ENCODE assay signal across 9 cellular contexts in the genomic region with DNA sequence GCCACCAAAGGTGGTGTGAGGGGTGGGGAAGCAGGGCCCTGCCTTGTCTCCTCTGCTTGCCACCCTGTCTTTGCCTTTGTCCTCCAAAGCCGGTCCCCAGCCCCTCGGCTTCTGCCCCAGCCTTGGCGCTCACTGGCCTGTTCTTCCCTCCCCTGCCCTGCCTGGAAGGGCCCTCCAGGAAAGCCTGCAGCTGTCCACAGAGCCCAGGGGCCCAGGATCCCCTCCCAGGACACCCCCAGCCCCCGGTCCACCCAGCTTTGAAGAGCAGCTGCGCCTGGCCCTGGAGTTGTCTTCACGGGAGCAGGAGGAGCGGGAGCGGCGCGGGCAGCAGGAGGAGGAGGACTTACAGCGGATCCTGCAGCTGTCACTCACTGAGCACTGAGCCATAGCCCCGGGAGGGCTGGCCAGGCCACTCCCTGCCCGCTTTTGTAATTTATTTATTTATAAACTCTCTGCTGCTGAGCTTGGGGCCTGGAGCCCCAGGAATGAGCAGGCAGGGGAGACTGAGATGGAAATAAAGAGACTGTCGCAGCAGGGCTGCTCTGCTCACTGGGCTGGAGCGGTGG. TPM values are rescaled to one million over a fixed set of nuclear protein-coding genes. Genes with fewer than 3 reads are reported as not detected.
A peak's percentile ranks its signal among the peaks of the same experiment; 100 is the strongest.
DNase-seq lines count a peak whose midpoint lies in the region; TF ChIP-seq lines count a peak whose summit lies in the region.
"Had no signal": no experiment of that assay in that cellular context is flagged by ENCODE, and none has a peak within 500 bp of the region (broad histone marks: within the 10 kb centered on the region; RNA-seq: fewer than 3 reads in every experiment).

No MANE protein-coding gene starts in this region.

- in situ Hi-C loops in ACHN (cut with HindIII; ENCODE audit: low pct_ligation_motif_present, low pct_unique_long_range_greater_than_20kb, low sequenced_read_pairs): no loop called here

- H3K4me3 ChIP-seq in H7 (ENCODE audit: insufficient read depth, low read depth, low read length) (peak overlapping the region; percentile 86), neutrophil (ENCODE audit: low read depth in 1 of 2, low read length in 1 of 2) (peak overlapping the region; percentile 75 to 83)
- H3K4me3 ChIP-seq: GM12878 had no signal

- peak overlapping the region; percentile 96 for H3K27ac ChIP-seq in neutrophil

- peak; percentile 74 for DNase-seq in ACHN
- DNase-seq in H7: peak; percentile 91
- peak; percentile 81 for DNase-seq in SW480 (ENCODE audit: low spot score)
- peak; percentile 65 for DNase-seq in fibroblast of peridontal ligament (ENCODE audit: extremely low read depth)
- no peak for DNase-seq in mucosa of gallbladder (ENCODE audit: low spot score)
- DNase-seq in Kasumi-1 (lab: John Stamatoyannopoulos, UW): no peak
- no peak for DNase-seq in OCI-M2 (lab: John Stamatoyannopoulos, UW; ENCODE audit: unreplicated experiment)

- H3K27me3 ChIP-seq in H7 (ENCODE audit: control insufficient read depth, insufficient read depth, low read length): peaks cover 3% of the 10 kb centered on the region; the same call in 1 of the 2 replicates
- H3K27me3 ChIP-seq in neutrophil: no peaks in the 10 kb centered on the region

- H3K9me3 ChIP-seq in neutrophil: no peaks in the 10 kb centered on the region

- H3K36me3 ChIP-seq in H7 (replicated peaks; ENCODE audit: control insufficient read depth, insufficient read depth, low read length) (peaks cover 2% of the 10 kb centered on the region), neutrophil (peaks cover 63% of the 10 kb centered on the region)

- peaks cover 47 to 49% of the 10 kb centered on the region in 2 experiments for H3K4me1 ChIP-seq in neutrophil (ENCODE audit: control insufficient read depth in 1 of 2, insufficient read depth in 1 of 2, low read depth in 1 of 2, low read length in 1 of 2)

- no peak for TF ChIP-seq CTCF in neutrophil (IDR thresholded peaks at IDR 0.05)

RNA-seq across cellular contexts. Expression of gene SSH3, which starts 1.3 kb away (rescaled TPM):
- 23.6 and 30.2 TPM in 2 replicates for total RNA-seq in H7 (2014; rRNA removed; shearing (Covaris generic))
- 107 TPM for total RNA-seq in mucosa of gallbladder

RNA-seq across cellular contexts. Expression of gene ANKRD13D, which starts 12.9 kb away (rescaled TPM):
- 29.1 and 32.2 TPM in 2 replicates for total RNA-seq in H7 (2014; rRNA removed; shearing (Covaris generic))
- 80.5 TPM for total RNA-seq in mucosa of gallbladder

RNA-seq across cellular contexts. Expression of gene GRK2, which starts 35.8 kb away (rescaled TPM):
- total RNA-seq in H7 (2014; rRNA removed; shearing (Covaris generic)): 73.8 and 82.1 TPM in 2 replicates
- 86.1 TPM for total RNA-seq in mucosa of gallbladder

RNA-seq across cellular contexts. Expression of gene POLD4, which starts 51.3 kb away (rescaled TPM):
- 49.8 and 53.9 TPM in 2 replicates for total RNA-seq in H7 (2014; rRNA removed; shearing (Covaris generic))
- total RNA-seq in mucosa of gallbladder: 87.5 TPM

Comparison
In these comparisons a context has a peak if more than half of its experiments do, and no peak if none do; other contexts are left out.
1. DNase-seq: peak in ACHN (single experiment), H7 (single experiment), SW480 (single experiment) and fibroblast of peridontal ligament (single experiment); none in mucosa of gallbladder (single experiment), Kasumi-1 (0 of 2) and OCI-M2 (single experiment).